8 cellular contexts compared by ENCODE assay signal in the genomic region with DNA sequence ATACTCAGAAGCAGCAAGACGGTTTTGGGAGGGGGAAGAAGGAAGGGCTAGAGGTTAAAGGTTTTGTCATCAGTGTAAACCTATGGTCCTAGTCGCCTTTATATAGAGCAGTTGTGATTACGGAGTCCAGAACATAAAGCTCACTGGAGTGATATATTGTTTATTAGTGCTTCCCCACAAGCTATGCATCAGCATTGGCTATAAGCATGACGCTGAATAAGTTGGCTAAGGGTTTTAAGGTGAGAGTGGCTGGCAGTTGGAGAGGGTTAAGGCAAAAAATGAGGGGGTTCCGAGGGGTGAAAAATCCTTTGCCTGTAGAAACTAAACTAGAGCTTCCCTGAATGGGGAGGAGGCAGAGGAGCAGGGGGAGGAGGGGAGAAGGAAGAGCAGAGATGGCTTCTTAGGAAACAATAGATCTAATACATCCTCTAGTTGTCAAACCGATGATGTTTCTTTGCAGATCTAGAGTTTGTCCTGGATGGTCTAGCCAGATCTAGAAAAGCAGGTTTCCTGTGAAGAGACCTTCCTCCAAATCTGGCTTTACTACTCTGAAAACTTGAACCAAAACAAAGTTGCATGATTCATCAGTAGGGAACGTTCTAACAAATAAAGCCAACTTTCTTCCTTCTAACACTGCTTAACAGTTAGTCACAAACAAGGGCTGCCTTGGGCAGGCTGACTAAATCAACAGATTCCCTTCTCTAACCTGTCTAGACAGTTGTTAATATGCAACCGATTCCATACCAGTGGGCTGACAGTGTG. TPM values are rescaled to one million over a fixed set of nuclear protein-coding genes. Genes with fewer than 3 reads are reported as not detected.
DNase-seq lines count a peak whose midpoint lies in the region; ATAC-seq and TF ChIP-seq lines count a peak whose summit lies in the region.

No MANE protein-coding gene starts in this region.

- H3K9ac ChIP-seq in Loucy (ENCODE audit: low read depth, low read length, poor library complexity, severe bottlenecking): peak overlapping the region; percentile 79

- peak overlapping the region; percentile 92 for H3K4me3 ChIP-seq in Loucy (ENCODE audit: low read length, poor library complexity, severe bottlenecking)
- peak overlapping the region; percentile 78 to 79 for H3K4me3 ChIP-seq in ascending aorta
- peak overlapping the region; percentile 84 for H3K4me3 ChIP-seq in iPS-11a (ENCODE audit: low read depth, low read length)

- peaks cover 11% of the 10 kb centered on the region; the same call in 1 of the 2 replicates for H3K79me2 ChIP-seq in Loucy (ENCODE audit: insufficient read depth, low read length)

- DNase-seq in DMS 273 treated with DMSO at 0.1 percent for 48 hours (lab: John Stamatoyannopoulos, UW) (peak; percentile 16), ascending aorta (ENCODE audit: low spot score in 2 of 2) (peak; percentile 12 to 79), sciatic nerve (ENCODE audit: low spot score) (no peak), GF-D8 (lab: John Stamatoyannopoulos, UW) (no peak)

- H3K36me3 ChIP-seq in Loucy (ENCODE audit: insufficient read depth, low read length) (no peaks in the 10 kb centered on the region), ascending aorta (no peaks in the 10 kb centered on the region)

- no peak overlapping the region for H2AFZ ChIP-seq in Loucy (ENCODE audit: low read length)

- H3K4me2 ChIP-seq in Loucy (ENCODE audit: low read depth, low read length, poor library complexity, severe bottlenecking): peak overlapping the region; percentile 92

- ATAC-seq in sciatic nerve (peak; percentile 32), HG03378 (IDR thresholded peaks at IDR 0.05; ENCODE audit: unreplicated experiment) (no peak), GM21529 (IDR thresholded peaks at IDR 0.05; ENCODE audit: unreplicated experiment) (no peak)

- peaks cover 33% of the 10 kb centered on the region for H3K4me1 ChIP-seq in Loucy (ENCODE audit: insufficient read depth, low read length, poor library complexity, severe bottlenecking)
- H3K4me1 ChIP-seq in ascending aorta: peaks cover 14 to 37% of the 10 kb centered on the region in 2 donors

- no peaks in the 10 kb centered on the region for H3K9me2 ChIP-seq in Loucy (replicated peaks; ENCODE audit: low read depth, low read length)

- H3K27me3 ChIP-seq in Loucy (ENCODE audit: insufficient read depth, low read length, poor library complexity, severe bottlenecking) (no peaks in the 10 kb centered on the region), ascending aorta (no peaks in the 10 kb centered on the region)

- intact Hi-C loops in ascending aorta (cut with DNase I): loop anchor here (1.0 to 5.0 kb wide), 3 partner anchors 14 to 41 kb away; no protein-coding TSS in a partner anchor
- intact Hi-C loops in sciatic nerve (cut with DNase I): no loop called here

- peaks cover 13% of the 10 kb centered on the region for H4K20me1 ChIP-seq in Loucy (ENCODE audit: insufficient read depth, low read length, poor library complexity, severe bottlenecking)

- no peak for TF ChIP-seq CTCF in Loucy (conservative IDR thresholded peaks at IDR 0.05; ENCODE audit: low read length)
- no peak for TF ChIP-seq CTCF in ascending aorta (IDR thresholded peaks at IDR 0.05)

- H3K9me3 ChIP-seq in Loucy (ENCODE audit: insufficient read depth, low read depth, low read length) (no peaks in the 10 kb centered on the region), ascending aorta (no peaks in the 10 kb centered on the region)

- peak overlapping the region; percentile 86 to 100 for H3K27ac ChIP-seq in ascending aorta

- no peaks in the 10 kb centered on the region for H3F3A ChIP-seq in Loucy (ENCODE audit: low read depth)

RNA-seq across cellular contexts. Expression of a gene that starts 2.5 kb away (rescaled TPM):
- total RNA-seq in ascending aorta (17.0 TPM), sciatic nerve (79.1 TPM)

Comparison
In these comparisons a context has a peak if more than half of its experiments do, and no peak if none do; other contexts are left out.
1. DNase-seq: peak in DMS 273 treated with DMSO at 0.1 percent for 48 hours (single experiment) and ascending aorta (2 of 2); none in sciatic nerve (single experiment) and GF-D8 (single experiment).
2. Peak in every context shown above with its lines, with median percentiles within 50 percentile points of each other: H3K4me3 ChIP-seq.